Comparison of ENCODE assay signal across 32 cellular contexts in the genomic region with DNA sequence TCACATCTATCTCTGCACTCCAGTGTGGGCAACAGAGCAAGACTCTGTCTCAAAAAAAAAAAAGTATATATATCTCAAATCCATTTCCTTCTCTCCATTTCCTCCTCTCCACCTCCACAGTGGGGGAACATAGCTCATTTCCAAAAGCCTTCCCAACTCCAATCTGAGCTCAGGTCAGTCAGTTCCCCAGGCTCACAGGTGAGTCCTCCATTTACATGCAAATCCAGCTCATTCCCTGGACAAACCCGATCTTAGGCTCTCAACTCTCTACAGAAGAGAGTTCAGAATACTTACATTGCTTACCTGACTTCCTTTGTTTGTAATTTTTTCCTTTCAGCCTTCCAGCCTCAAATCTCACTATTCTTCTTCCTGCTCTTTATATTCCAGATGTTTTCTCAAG.
"Had no signal": no experiment of that assay in that cellular context is flagged by ENCODE, and none has a peak within 500 bp of the region (broad histone marks: within the 10 kb centered on the region; RNA-seq: fewer than 3 reads in every experiment).

No MANE protein-coding gene starts in this region.

- H3K27me3 ChIP-seq: ascending aorta, breast epithelium, cardiac muscle cell, colonic mucosa, esophagus squamous epithelium, gastroesophageal sphincter, heart right ventricle had no signal

- H3K36me3 ChIP-seq: ascending aorta, breast epithelium, cardiac muscle cell, colonic mucosa, esophagus squamous epithelium, gastroesophageal sphincter, heart right ventricle had no signal

- H3K4me3 ChIP-seq: ascending aorta, breast epithelium, cardiac muscle cell, colonic mucosa, esophagus squamous epithelium, gastroesophageal sphincter, heart right ventricle had no signal

- H3K4me1 ChIP-seq: ascending aorta, breast epithelium, colonic mucosa, esophagus squamous epithelium, gastroesophageal sphincter, heart right ventricle had no signal

- H3K4me1 Mint-ChIP-seq: activated B cell treated with CpG ODN at 0.5 μM for 24 hours; activated CD4-positive, alpha-beta memory T cell treated with anti-CD3 and anti-CD28 coated beads, Interleukin-2, amount 10 ng/mL, durations not matched to agents 7 days and 5 days; activated CD4-positive, alpha-beta T cell treated with anti-CD3 and anti-CD28 coated beads, Interleukin-2, amount 10 ng/mL, durations not matched to agents 7 days and 5 days; activated naive CD4-positive, alpha-beta T cell treated with anti-CD3 and anti-CD28 coated beads, Interleukin-2, amount 10 ng/mL, durations not matched to agents 7 days and 5 days; activated naive CD8-positive, alpha-beta T cell treated with anti-CD3 and anti-CD28 coated beads, Interleukin-2, amount 10 ng/mL, durations not matched to agents 7 days and 5 days; brain; T-helper 17 cell had no signal

- DNase-seq: activated B cell treated with CpG ODN at 0.5 μM for 24 hours; activated CD4-positive, alpha-beta memory T cell treated with anti-CD3 and anti-CD28 coated beads, Interleukin-2, amount 10 ng/mL, durations not matched to agents 7 days and 5 days; activated CD4-positive, alpha-beta T cell treated with anti-CD3 and anti-CD28 coated beads for 1 hour; activated CD4-positive, alpha-beta T cell treated with anti-CD3 and anti-CD28 coated beads for 4 hours; activated CD4-positive, alpha-beta T cell treated with anti-CD3 and anti-CD28 coated beads, Interleukin-2, amount 10 ng/mL, durations not matched to agents 7 days and 5 days; activated CD4-positive, alpha-beta T cell treated with anti-CD3 and anti-CD28 coated beads, Interleukin-2, amount 50 U/mL, for 4 hours; activated CD8-positive, alpha-beta memory T cell treated with anti-CD3 and anti-CD28 coated beads, Interleukin-2, amount 50 U/mL, for 48 hours; activated gamma-delta T cell; activated naive CD4-positive, alpha-beta T cell; activated naive CD4-positive, alpha-beta T cell treated with anti-CD3 and anti-CD28 coated beads, Interleukin-2, amount 10 ng/mL, durations not matched to agents 7 days and 5 days; activated naive CD8-positive, alpha-beta T cell treated with anti-CD3 and anti-CD28 coated beads, Interleukin-2, amount 10 ng/mL, durations not matched to agents 7 days and 5 days; activated T-cell treated with anti-CD3 and anti-CD28 coated beads for 4 hours; activated T-cell treated with anti-CD3 and anti-CD28 coated beads, Interleukin-2, amount 50 U/mL, for 24 hours; activated T-cell treated with anti-CD3 and anti-CD28 coated beads, Interleukin-2, amount 50 U/mL, for 72 hours; central memory CD4-positive, alpha-beta T cell; cerebellar nuclear complex; colonic mucosa; effector CD8-positive, alpha-beta T cell; esophagus squamous epithelium; foreskin melanocyte; heart right ventricle; T-helper 1 cell; T-helper 17 cell; T1000 had no signal

- H3K27me3 Mint-ChIP-seq: activated B cell treated with CpG ODN at 0.5 μM for 24 hours; activated CD4-positive, alpha-beta T cell treated with anti-CD3 and anti-CD28 coated beads, Interleukin-2, amount 10 ng/mL, durations not matched to agents 7 days and 5 days; activated naive CD4-positive, alpha-beta T cell treated with anti-CD3 and anti-CD28 coated beads, Interleukin-2, amount 10 ng/mL, durations not matched to agents 7 days and 5 days; activated naive CD8-positive, alpha-beta T cell treated with anti-CD3 and anti-CD28 coated beads, Interleukin-2, amount 10 ng/mL, durations not matched to agents 7 days and 5 days; T-helper 17 cell had no signal

- ATAC-seq: activated naive CD4-positive, alpha-beta T cell treated with anti-CD3 and anti-CD28 coated beads, Interleukin-2, amount 50 U/mL, for 72 hours; activated T-cell treated with anti-CD3 and anti-CD28 coated beads, Interleukin-2, amount 50 U/mL, for 72 hours; gastroesophageal sphincter; heart right ventricle; T-helper 17 cell had no signal

- H3K27ac Mint-ChIP-seq: activated B cell treated with CpG ODN at 0.5 μM for 24 hours; activated CD4-positive, alpha-beta memory T cell treated with anti-CD3 and anti-CD28 coated beads, Interleukin-2, amount 10 ng/mL, durations not matched to agents 7 days and 5 days; activated CD4-positive, alpha-beta T cell treated with anti-CD3 and anti-CD28 coated beads, Interleukin-2, amount 10 ng/mL, durations not matched to agents 7 days and 5 days; activated naive CD4-positive, alpha-beta T cell treated with anti-CD3 and anti-CD28 coated beads, Interleukin-2, amount 10 ng/mL, durations not matched to agents 7 days and 5 days; activated naive CD4-positive, alpha-beta T cell treated with anti-CD3 and anti-CD28 coated beads, Interleukin-2, amount 50 U/mL, for 72 hours; activated naive CD8-positive, alpha-beta T cell treated with anti-CD3 and anti-CD28 coated beads, Interleukin-2, amount 10 ng/mL, durations not matched to agents 7 days and 5 days; activated T-cell treated with anti-CD3 and anti-CD28 coated beads, Interleukin-2, amount 50 U/mL, for 24 hours; activated T-cell treated with anti-CD3 and anti-CD28 coated beads, Interleukin-2, amount 50 U/mL, for 72 hours; brain; T-helper 17 cell; T-helper 2 cell treated with Interferon-gamma antibody and Interleukin-4, amounts not matched to agents 5 μg/mL and 100 μg/mL, for 36 hours had no signal

- H3K36me3 Mint-ChIP-seq: activated naive CD4-positive, alpha-beta T cell treated with anti-CD3 and anti-CD28 coated beads, Interleukin-2, amount 10 ng/mL, durations not matched to agents 7 days and 5 days; activated naive CD8-positive, alpha-beta T cell treated with anti-CD3 and anti-CD28 coated beads, Interleukin-2, amount 10 ng/mL, durations not matched to agents 7 days and 5 days; brain had no signal

- H3K9me3 Mint-ChIP-seq: activated CD4-positive, alpha-beta memory T cell treated with anti-CD3 and anti-CD28 coated beads, Interleukin-2, amount 10 ng/mL, durations not matched to agents 7 days and 5 days; activated CD4-positive, alpha-beta T cell treated with anti-CD3 and anti-CD28 coated beads, Interleukin-2, amount 10 ng/mL, durations not matched to agents 7 days and 5 days; activated naive CD4-positive, alpha-beta T cell treated with anti-CD3 and anti-CD28 coated beads, Interleukin-2, amount 10 ng/mL, durations not matched to agents 7 days and 5 days; activated naive CD8-positive, alpha-beta T cell treated with anti-CD3 and anti-CD28 coated beads, Interleukin-2, amount 10 ng/mL, durations not matched to agents 7 days and 5 days; activated T-cell treated with anti-CD3 and anti-CD28 coated beads, Interleukin-2, amount 50 U/mL, for 24 hours; brain; T-helper 2 cell treated with Interferon-gamma antibody and Interleukin-4, amounts not matched to agents 5 μg/mL and 100 μg/mL, for 36 hours had no signal

- H3K27ac ChIP-seq: ascending aorta, breast epithelium, cardiac muscle cell, colonic mucosa, epithelial cell of prostate, esophagus squamous epithelium, gastroesophageal sphincter, heart right ventricle had no signal

- H3K4me3 Mint-ChIP-seq: activated B cell treated with CpG ODN at 0.5 μM for 24 hours; activated CD4-positive, alpha-beta memory T cell treated with anti-CD3 and anti-CD28 coated beads, Interleukin-2, amount 10 ng/mL, durations not matched to agents 7 days and 5 days; activated CD4-positive, alpha-beta T cell treated with anti-CD3 and anti-CD28 coated beads, Interleukin-2, amount 10 ng/mL, durations not matched to agents 7 days and 5 days; activated naive CD4-positive, alpha-beta T cell treated with anti-CD3 and anti-CD28 coated beads, Interleukin-2, amount 10 ng/mL, durations not matched to agents 7 days and 5 days; activated naive CD8-positive, alpha-beta T cell treated with anti-CD3 and anti-CD28 coated beads, Interleukin-2, amount 10 ng/mL, durations not matched to agents 7 days and 5 days; activated T-cell treated with anti-CD3 and anti-CD28 coated beads, Interleukin-2, amount 50 U/mL, for 24 hours; activated T-cell treated with anti-CD3 and anti-CD28 coated beads, Interleukin-2, amount 50 U/mL, for 72 hours; brain; T-helper 17 cell; T-helper 2 cell treated with Interferon-gamma antibody and Interleukin-4, amounts not matched to agents 5 μg/mL and 100 μg/mL, for 36 hours had no signal
